ENCODE assay signal across 1 cellular context in the genomic region with DNA sequence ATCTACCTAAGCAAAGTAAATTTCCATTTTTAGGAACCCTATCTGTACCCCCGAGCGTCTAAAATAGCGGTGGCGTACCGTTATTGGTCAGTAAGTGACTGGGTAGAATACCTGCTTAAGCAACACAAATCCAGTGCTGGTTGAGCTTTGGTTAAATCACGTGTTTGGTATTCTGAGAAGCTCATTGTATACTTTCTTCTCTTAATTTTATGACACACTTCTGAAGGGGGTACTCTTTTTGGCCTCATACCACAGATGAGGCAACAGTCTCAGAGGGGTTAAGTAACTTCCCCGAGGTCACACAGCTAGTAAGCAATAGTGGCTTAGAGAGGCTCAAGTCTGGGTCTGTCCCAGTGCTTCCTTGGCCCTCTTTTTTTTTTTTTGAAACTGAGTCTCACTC.
TF ChIP-seq lines count a peak whose summit lies in the region.

No MANE protein-coding gene starts in this region.

TF ChIP-seq in H1, 55 proteins besides CTCF, POLR2A, EP300 and RAD21 (continued from another document):
- TF ChIP-seq FOSL1 (IDR thresholded peaks at IDR 0.05; ENCODE audit: insufficient read depth, low read depth, low read length), result no peak
- TF ChIP-seq, protein P1, sequence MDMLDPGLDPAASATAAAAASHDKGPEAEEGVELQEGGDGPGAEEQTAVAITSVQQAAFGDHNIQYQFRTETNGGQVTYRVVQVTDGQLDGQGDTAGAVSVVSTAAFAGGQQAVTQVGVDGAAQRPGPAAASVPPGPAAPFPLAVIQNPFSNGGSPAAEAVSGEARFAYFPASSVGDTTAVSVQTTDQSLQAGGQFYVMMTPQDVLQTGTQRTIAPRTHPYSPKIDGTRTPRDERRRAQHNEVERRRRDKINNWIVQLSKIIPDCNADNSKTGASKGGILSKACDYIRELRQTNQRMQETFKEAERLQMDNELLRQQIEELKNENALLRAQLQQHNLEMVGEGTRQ (IDR thresholded peaks at IDR 0.05; ENCODE audit: low read length), result no peak
- TF ChIP-seq SIRT6 (IDR thresholded peaks at IDR 0.05; ENCODE audit: low read length), result no peak
- no peak for TF ChIP-seq JUND (IDR thresholded peaks at IDR 0.05; ENCODE audit: low read length)
- no peak for TF ChIP-seq CHD1 (IDR thresholded peaks at IDR 0.05; ENCODE audit: low read depth, low read length)
- TF ChIP-seq NANOG (IDR thresholded peaks at IDR 0.05; ENCODE audit: insufficient read depth, low read depth, low read length, poor library complexity, severe bottlenecking), result no peak
- TF ChIP-seq SAP30 (IDR thresholded peaks at IDR 0.05; ENCODE audit: insufficient read depth, insufficient replicate concordance, low read length), result no peak
- TF ChIP-seq, protein P2, sequence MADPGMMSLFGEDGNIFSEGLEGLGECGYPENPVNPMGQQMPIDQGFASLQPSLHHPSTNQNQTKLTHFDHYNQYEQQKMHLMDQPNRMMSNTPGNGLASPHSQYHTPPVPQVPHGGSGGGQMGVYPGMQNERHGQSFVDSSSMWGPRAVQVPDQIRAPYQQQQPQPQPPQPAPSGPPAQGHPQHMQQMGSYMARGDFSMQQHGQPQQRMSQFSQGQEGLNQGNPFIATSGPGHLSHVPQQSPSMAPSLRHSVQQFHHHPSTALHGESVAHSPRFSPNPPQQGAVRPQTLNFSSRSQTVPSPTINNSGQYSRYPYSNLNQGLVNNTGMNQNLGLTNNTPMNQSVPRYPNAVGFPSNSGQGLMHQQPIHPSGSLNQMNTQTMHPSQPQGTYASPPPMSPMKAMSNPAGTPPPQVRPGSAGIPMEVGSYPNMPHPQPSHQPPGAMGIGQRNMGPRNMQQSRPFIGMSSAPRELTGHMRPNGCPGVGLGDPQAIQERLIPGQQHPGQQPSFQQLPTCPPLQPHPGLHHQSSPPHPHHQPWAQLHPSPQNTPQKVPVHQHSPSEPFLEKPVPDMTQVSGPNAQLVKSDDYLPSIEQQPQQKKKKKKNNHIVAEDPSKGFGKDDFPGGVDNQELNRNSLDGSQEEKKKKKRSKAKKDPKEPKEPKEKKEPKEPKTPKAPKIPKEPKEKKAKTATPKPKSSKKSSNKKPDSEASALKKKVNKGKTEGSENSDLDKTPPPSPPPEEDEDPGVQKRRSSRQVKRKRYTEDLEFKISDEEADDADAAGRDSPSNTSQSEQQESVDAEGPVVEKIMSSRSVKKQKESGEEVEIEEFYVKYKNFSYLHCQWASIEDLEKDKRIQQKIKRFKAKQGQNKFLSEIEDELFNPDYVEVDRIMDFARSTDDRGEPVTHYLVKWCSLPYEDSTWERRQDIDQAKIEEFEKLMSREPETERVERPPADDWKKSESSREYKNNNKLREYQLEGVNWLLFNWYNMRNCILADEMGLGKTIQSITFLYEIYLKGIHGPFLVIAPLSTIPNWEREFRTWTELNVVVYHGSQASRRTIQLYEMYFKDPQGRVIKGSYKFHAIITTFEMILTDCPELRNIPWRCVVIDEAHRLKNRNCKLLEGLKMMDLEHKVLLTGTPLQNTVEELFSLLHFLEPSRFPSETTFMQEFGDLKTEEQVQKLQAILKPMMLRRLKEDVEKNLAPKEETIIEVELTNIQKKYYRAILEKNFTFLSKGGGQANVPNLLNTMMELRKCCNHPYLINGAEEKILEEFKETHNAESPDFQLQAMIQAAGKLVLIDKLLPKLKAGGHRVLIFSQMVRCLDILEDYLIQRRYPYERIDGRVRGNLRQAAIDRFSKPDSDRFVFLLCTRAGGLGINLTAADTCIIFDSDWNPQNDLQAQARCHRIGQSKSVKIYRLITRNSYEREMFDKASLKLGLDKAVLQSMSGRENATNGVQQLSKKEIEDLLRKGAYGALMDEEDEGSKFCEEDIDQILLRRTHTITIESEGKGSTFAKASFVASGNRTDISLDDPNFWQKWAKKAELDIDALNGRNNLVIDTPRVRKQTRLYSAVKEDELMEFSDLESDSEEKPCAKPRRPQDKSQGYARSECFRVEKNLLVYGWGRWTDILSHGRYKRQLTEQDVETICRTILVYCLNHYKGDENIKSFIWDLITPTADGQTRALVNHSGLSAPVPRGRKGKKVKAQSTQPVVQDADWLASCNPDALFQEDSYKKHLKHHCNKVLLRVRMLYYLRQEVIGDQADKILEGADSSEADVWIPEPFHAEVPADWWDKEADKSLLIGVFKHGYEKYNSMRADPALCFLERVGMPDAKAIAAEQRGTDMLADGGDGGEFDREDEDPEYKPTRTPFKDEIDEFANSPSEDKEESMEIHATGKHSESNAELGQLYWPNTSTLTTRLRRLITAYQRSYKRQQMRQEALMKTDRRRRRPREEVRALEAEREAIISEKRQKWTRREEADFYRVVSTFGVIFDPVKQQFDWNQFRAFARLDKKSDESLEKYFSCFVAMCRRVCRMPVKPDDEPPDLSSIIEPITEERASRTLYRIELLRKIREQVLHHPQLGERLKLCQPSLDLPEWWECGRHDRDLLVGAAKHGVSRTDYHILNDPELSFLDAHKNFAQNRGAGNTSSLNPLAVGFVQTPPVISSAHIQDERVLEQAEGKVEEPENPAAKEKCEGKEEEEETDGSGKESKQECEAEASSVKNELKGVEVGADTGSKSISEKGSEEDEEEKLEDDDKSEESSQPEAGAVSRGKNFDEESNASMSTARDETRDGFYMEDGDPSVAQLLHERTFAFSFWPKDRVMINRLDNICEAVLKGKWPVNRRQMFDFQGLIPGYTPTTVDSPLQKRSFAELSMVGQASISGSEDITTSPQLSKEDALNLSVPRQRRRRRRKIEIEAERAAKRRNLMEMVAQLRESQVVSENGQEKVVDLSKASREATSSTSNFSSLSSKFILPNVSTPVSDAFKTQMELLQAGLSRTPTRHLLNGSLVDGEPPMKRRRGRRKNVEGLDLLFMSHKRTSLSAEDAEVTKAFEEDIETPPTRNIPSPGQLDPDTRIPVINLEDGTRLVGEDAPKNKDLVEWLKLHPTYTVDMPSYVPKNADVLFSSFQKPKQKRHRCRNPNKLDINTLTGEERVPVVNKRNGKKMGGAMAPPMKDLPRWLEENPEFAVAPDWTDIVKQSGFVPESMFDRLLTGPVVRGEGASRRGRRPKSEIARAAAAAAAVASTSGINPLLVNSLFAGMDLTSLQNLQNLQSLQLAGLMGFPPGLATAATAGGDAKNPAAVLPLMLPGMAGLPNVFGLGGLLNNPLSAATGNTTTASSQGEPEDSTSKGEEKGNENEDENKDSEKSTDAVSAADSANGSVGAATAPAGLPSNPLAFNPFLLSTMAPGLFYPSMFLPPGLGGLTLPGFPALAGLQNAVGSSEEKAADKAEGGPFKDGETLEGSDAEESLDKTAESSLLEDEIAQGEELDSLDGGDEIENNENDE (IDR thresholded peaks at IDR 0.05; ENCODE audit: insufficient replicate concordance, low read length), result no peak
- no peak for TF ChIP-seq CREB1 (IDR thresholded peaks at IDR 0.05)
- TF ChIP-seq SIN3A (conservative IDR thresholded peaks at IDR 0.05 in 1 of 2, IDR thresholded peaks at IDR 0.05 in 1 of 2; ENCODE audit: low read depth in 1 of 2, low read length in 2 of 2), result no peak
- TF ChIP-seq SP2 (IDR thresholded peaks at IDR 0.05; ENCODE audit: low read length), result no peak
- no peak for TF ChIP-seq POU5F1 (IDR thresholded peaks at IDR 0.05; ENCODE audit: low read depth, low read length)
- TF ChIP-seq TEAD4 (IDR thresholded peaks at IDR 0.05; ENCODE audit: low read depth, low read length), result no peak
- TF ChIP-seq CTBP2 (IDR thresholded peaks at IDR 0.05; ENCODE audit: borderline replicate concordance, insufficient read depth, insufficient read length, low read length), result no peak
- no peak for TF ChIP-seq HDAC2 (IDR thresholded peaks at IDR 0.05; ENCODE audit: borderline replicate concordance in 1 of 2, low read depth in 2 of 2, low read length in 2 of 2)
- TF ChIP-seq EZH2 (IDR thresholded peaks at IDR 0.05; ENCODE audit: low read depth, low read length, severe bottlenecking), result no peak
